Comparison of ENCODE assay signal across 15 cellular contexts in genomic region chr1:157551694-157552693, GRCh38. TPM values are rescaled to one million over a fixed set of nuclear protein-coding genes. Genes with fewer than 3 reads are reported as not detected.
DNase-seq lines count a peak whose midpoint lies in the region; ATAC-seq and TF ChIP-seq lines count a peak whose summit lies in the region.
"Had no signal": no experiment of that assay in that cellular context is flagged by ENCODE, and none has a peak within 500 bp of the region (broad histone marks: within the 10 kb centered on the region; RNA-seq: fewer than 3 reads in every experiment).

FCRL5 (minus strand) TSS chr1:157552515; CDS start chr1:157552362, 153 bp downstream.

- H3K36me3 Mint-ChIP-seq in activated B cell treated with CpG ODN at 0.5 μM for 24 hours (ENCODE audit: low read depth) = peaks cover 35% of the 10 kb centered on the region

- peak; percentile 53 for ATAC-seq in GM18519 (IDR thresholded peaks at IDR 0.05; ENCODE audit: low FRiP score, unreplicated experiment)
- ATAC-seq in GM21390 (IDR thresholded peaks at IDR 0.05; ENCODE audit: unreplicated experiment) = peak; percentile 86
- peak; percentile 82 for ATAC-seq in HG03135 (IDR thresholded peaks at IDR 0.05; ENCODE audit: unreplicated experiment)
- ATAC-seq in activated B cell treated with CpG ODN at 0.5 μM for 24 hours (ENCODE audit: low read depth) = peak; percentile 87

- intact Hi-C loops in activated B cell treated with CpG ODN at 0.5 μM for 24 hours (cut with micrococcal nuclease) = loop anchor here (1.0 to 5.0 kb wide), 4 partner anchors 10 to 47 kb away; partner anchors contain the start of gene FCRL4

- peaks cover 65% of the 10 kb centered on the region for H3K4me1 Mint-ChIP-seq in activated B cell treated with CpG ODN at 0.5 μM for 24 hours

- POLR2A ChIA-PET in activated B cell treated with CpG ODN at 0.5 μM for 24 hours (lab: Charles Lee) = interaction anchor here (0.8 to 2.0 kb wide), 7 partner anchors 12 to 46 kb away, joined by 3 to 8 read pairs (median 3); partner anchors contain the start of gene FCRL4

- no peaks in the 10 kb centered on the region for H3K9me3 Mint-ChIP-seq in activated B cell treated with CpG ODN at 0.5 μM for 24 hours

- DNase-seq in activated B cell treated with CpG ODN at 0.5 μM for 24 hours (no peak), NCI-H2227 (lab: John Stamatoyannopoulos, UW; ENCODE audit: unreplicated experiment) (no peak), KG1 (lab: John Stamatoyannopoulos, UW) (no peak), ACHN (no peak), NK-92 (lab: John Stamatoyannopoulos, UW; ENCODE audit: unreplicated experiment) (no peak)
- DNase-seq: activated T-cell treated with anti-CD3 and anti-CD28 coated beads for 4 hours, H7, kidney, NCI-H345, uterus had no signal

- H3K27me3 Mint-ChIP-seq in activated B cell treated with CpG ODN at 0.5 μM for 24 hours = no peaks in the 10 kb centered on the region

- no peak for TF ChIP-seq CTCF in activated B cell treated with CpG ODN at 0.5 μM for 24 hours (IDR thresholded peaks at IDR 0.05)

- CTCF ChIA-PET in activated B cell treated with CpG ODN at 0.5 μM for 24 hours (lab: Charles Lee) = interaction anchor here (1.0 to 2.3 kb wide), 9 partner anchors 13 to 225 kb away, joined by 3 to 8 read pairs (median 4); partner anchors contain the start of gene FCRL2

- in situ Hi-C loops in ACHN (cut with HindIII; ENCODE audit: low pct_ligation_motif_present, low pct_unique_long_range_greater_than_20kb, low sequenced_read_pairs) = no loop called here

- peak within 1 kb of the TSS; percentile 88 for H3K4me3 Mint-ChIP-seq in activated B cell treated with CpG ODN at 0.5 μM for 24 hours

- H3K27ac Mint-ChIP-seq in activated B cell treated with CpG ODN at 0.5 μM for 24 hours = peak within 1 kb of the TSS; percentile 88

RNA-seq across cellular contexts. Expression of gene FCRL5, which starts in this region (rescaled TPM):
- 40.4 and 55.4 TPM in 2 replicates for total RNA-seq in activated B cell treated with CpG ODN at 0.5 μM for 24 hours
- total RNA-seq: osteocyte; T-helper 1 cell treated with Interleukin-12 subunit alpha and Interleukin-12 subunit beta and Interleukin-4 antibody, amounts not matched to agents 30 ng/mL and 1 ng/mL, for 36 hours had no signal
